In the genomic region with DNA sequence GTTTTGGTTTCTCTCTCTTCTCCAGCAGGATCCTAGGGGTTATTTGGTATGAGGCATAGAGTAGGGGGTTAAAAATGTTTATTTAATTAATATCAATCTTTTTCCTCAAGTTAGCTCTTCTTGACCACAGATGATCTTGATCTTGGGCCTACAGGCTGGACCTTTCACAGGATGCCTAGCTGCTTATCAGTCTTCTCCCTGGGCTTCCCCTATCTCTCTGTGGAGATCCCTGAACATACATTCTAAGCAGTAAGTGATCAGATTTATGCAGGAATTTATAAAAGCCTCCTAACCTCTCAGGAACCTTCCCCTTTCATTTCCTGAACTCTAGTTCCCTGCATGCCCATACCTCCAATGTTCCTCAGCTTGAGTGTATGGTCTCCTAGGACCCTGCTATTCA, we compare ENCODE assay signal across 17 cellular contexts.
A peak's percentile ranks its signal among the peaks of the same experiment; 100 is the strongest.
DNase-seq lines count a peak whose midpoint lies in the region; ATAC-seq, FAIRE-seq and TF ChIP-seq lines count a peak whose summit lies in the region.
"Had no signal": no experiment of that assay in that cellular context is flagged by ENCODE, and none has a peak within 500 bp of the region (broad histone marks: within the 10 kb centered on the region; RNA-seq: fewer than 3 reads in every experiment).

No MANE protein-coding gene starts in this region.

- H3K9me3 ChIP-seq in CD4-positive, CD25-positive, alpha-beta regulatory T cell (ENCODE audit: control insufficient read depth in 2 of 2, low read length in 2 of 2): no peaks in the 10 kb centered on the region
- H3K9me3 ChIP-seq in pancreas: no peaks in the 10 kb centered on the region

- peaks cover 0 to 8% (median 2%) of the 10 kb centered on the region in 4 donors for H3K4me1 Mint-ChIP-seq in CD4-positive, CD25-positive, alpha-beta regulatory T cell
- peaks cover 2% of the 10 kb centered on the region for H3K4me1 Mint-ChIP-seq in memory B cell
- peaks cover 4% of the 10 kb centered on the region for H3K4me1 Mint-ChIP-seq in activated T-helper 17 cell treated with anti-CD3 and anti-CD28 coated beads, Interleukin-2, amount 50 U/mL, for 72 hours

- H3K9me3 Mint-ChIP-seq in CD4-positive, CD25-positive, alpha-beta regulatory T cell: peaks cover 0 to 1% (median 0%) of the 10 kb centered on the region in 7 donors
- H3K9me3 Mint-ChIP-seq in memory B cell: no peaks in the 10 kb centered on the region
- no peaks in the 10 kb centered on the region for H3K9me3 Mint-ChIP-seq in activated T-helper 17 cell treated with anti-CD3 and anti-CD28 coated beads, Interleukin-2, amount 50 U/mL, for 72 hours
- H3K9me3 Mint-ChIP-seq: CD8-positive, alpha-beta T cell; H9 had no signal

- no peak overlapping the region for H3K4me3 Mint-ChIP-seq in CD4-positive, CD25-positive, alpha-beta regulatory T cell
- H3K4me3 Mint-ChIP-seq in memory B cell: no peak overlapping the region
- H3K4me3 Mint-ChIP-seq in activated T-helper 17 cell treated with anti-CD3 and anti-CD28 coated beads, Interleukin-2, amount 50 U/mL, for 72 hours: no peak overlapping the region
- H3K4me3 Mint-ChIP-seq: CD8-positive, alpha-beta T cell; H9 had no signal

- no peaks in the 10 kb centered on the region for H3K27me3 ChIP-seq in CD4-positive, CD25-positive, alpha-beta regulatory T cell (ENCODE audit: control insufficient read depth, insufficient read depth, low read length)
- H3K27me3 ChIP-seq in pancreas: no peaks in the 10 kb centered on the region

- no peak overlapping the region for H3K27ac ChIP-seq in CD4-positive, CD25-positive, alpha-beta regulatory T cell (ENCODE audit: insufficient read depth, low read length, poor library complexity, severe bottlenecking)
- no peak overlapping the region for H3K27ac ChIP-seq in pancreas
- H3K27ac ChIP-seq: GM23248 had no signal

- ATAC-seq in CD4-positive, CD25-positive, alpha-beta regulatory T cell (ENCODE audit: low read depth in 2 of 2): no peak
- ATAC-seq in memory B cell (ENCODE audit: low read depth) (no peak), pancreas (no peak)
- ATAC-seq in activated T-helper 17 cell treated with anti-CD3 and anti-CD28 coated beads, Interleukin-2, amount 50 U/mL, for 72 hours (replicated peaks): no peak
- ATAC-seq: CD8-positive, alpha-beta T cell; GM12878; HCT116 had no signal

- peaks cover 18% of the 10 kb centered on the region for H3K36me3 Mint-ChIP-seq in CD4-positive, CD25-positive, alpha-beta regulatory T cell
- peaks cover 13% of the 10 kb centered on the region for H3K36me3 Mint-ChIP-seq in memory B cell
- no peaks in the 10 kb centered on the region for H3K36me3 Mint-ChIP-seq in activated T-helper 17 cell treated with anti-CD3 and anti-CD28 coated beads, Interleukin-2, amount 50 U/mL, for 72 hours (ENCODE audit: low read depth)

- peak overlapping the region in 2 of 3 donors; percentile 45 to 65 for H3K27ac Mint-ChIP-seq in CD4-positive, CD25-positive, alpha-beta regulatory T cell
- H3K27ac Mint-ChIP-seq in memory B cell: peak overlapping the region; percentile 8
- H3K27ac Mint-ChIP-seq in activated T-helper 17 cell treated with anti-CD3 and anti-CD28 coated beads, Interleukin-2, amount 50 U/mL, for 72 hours: no peak overlapping the region
- H3K27ac Mint-ChIP-seq: CD8-positive, alpha-beta T cell; H9 had no signal

- intact Hi-C loops in pancreas (cut with DNase I): no loop called here

- TF ChIP-seq CTCF in pancreas (IDR thresholded peaks at IDR 0.05): no peak

- H3K36me3 ChIP-seq in CD4-positive, CD25-positive, alpha-beta regulatory T cell (ENCODE audit: control insufficient read depth, insufficient read depth, low read length): peaks cover 3% of the 10 kb centered on the region
- no peaks in the 10 kb centered on the region for H3K36me3 ChIP-seq in pancreas

- no peak overlapping the region for H3K4me3 ChIP-seq in CD4-positive, CD25-positive, alpha-beta regulatory T cell (ENCODE audit: low read depth, low read length)
- no peak overlapping the region for H3K4me3 ChIP-seq in pancreas
- H3K4me3 ChIP-seq: GM12878, GM23248 had no signal

- no peak for DNase-seq in CD4-positive, CD25-positive, alpha-beta regulatory T cell
- DNase-seq in CMK (ENCODE audit: low read depth) (peak; percentile 53), memory B cell (ENCODE audit: low spot score in 2 of 2) (no peak), foreskin melanocyte (no peak), pancreas (no peak)
- DNase-seq: C1 segment of cervical spinal cord; CD8-positive, alpha-beta T cell; DMS 273 treated with DMSO at 0.1 percent for 48 hours; DMS79; EL; GDM1; GM23248; H9 had no signal

- H3K27me3 Mint-ChIP-seq in CD4-positive, CD25-positive, alpha-beta regulatory T cell: no peaks in the 10 kb centered on the region
- no peaks in the 10 kb centered on the region for H3K27me3 Mint-ChIP-seq in memory B cell
- H3K27me3 Mint-ChIP-seq in activated T-helper 17 cell treated with anti-CD3 and anti-CD28 coated beads, Interleukin-2, amount 50 U/mL, for 72 hours: no peaks in the 10 kb centered on the region

- no peaks in the 10 kb centered on the region for H3K4me1 ChIP-seq in CD4-positive, CD25-positive, alpha-beta regulatory T cell (ENCODE audit: control insufficient read depth, insufficient read depth, low read length, poor library complexity, severe bottlenecking)
- no peaks in the 10 kb centered on the region for H3K4me1 ChIP-seq in pancreas

- FAIRE-seq in pancreas (lab: Jason Lieb, UNC): no peak
- FAIRE-seq: D721Med, GM12878 had no signal
